Comparison of ENCODE assay signal across 16 cellular contexts in genomic region chr7:149454006-149454405, GRCh38. TPM values are rescaled to one million over a fixed set of nuclear protein-coding genes. Genes with fewer than 3 reads are reported as not detected.
A peak's percentile ranks its signal among the peaks of the same experiment; 100 is the strongest.
DNase-seq lines count a peak whose midpoint lies in the region; ATAC-seq and TF ChIP-seq lines count a peak whose summit lies in the region.
"Had no signal": no experiment of that assay in that cellular context is flagged by ENCODE, and none has a peak within 500 bp of the region (broad histone marks: within the 10 kb centered on the region; RNA-seq: fewer than 3 reads in every experiment).

No MANE protein-coding gene starts in this region.

- H3K9me3 ChIP-seq in esophagus muscularis mucosa (no peaks in the 10 kb centered on the region), spleen (no peaks in the 10 kb centered on the region), vagina (no peaks in the 10 kb centered on the region)
- H3K9me3 ChIP-seq: Caco-2 had no signal

- H3K4me3 Mint-ChIP-seq in activated T-cell treated with anti-CD3 and anti-CD28 coated beads, Interleukin-2, amount 50 U/mL, for 24 hours, result no peak overlapping the region
- H3K4me3 Mint-ChIP-seq: CD4-positive, alpha-beta T cell; GM23338 had no signal

- no peak for ATAC-seq in GM18517 (IDR thresholded peaks at IDR 0.05; ENCODE audit: unreplicated experiment)
- ATAC-seq: GM23338 had no signal

- no peak for TF ChIP-seq EP300 in esophagus muscularis mucosa (IDR thresholded peaks at IDR 0.05)

- peaks cover 20% of the 10 kb centered on the region for H3K4me1 Mint-ChIP-seq in activated T-cell treated with anti-CD3 and anti-CD28 coated beads, Interleukin-2, amount 50 U/mL, for 24 hours (ENCODE audit: low read depth)

- H3K27me3 ChIP-seq in esophagus muscularis mucosa, result no peaks in the 10 kb centered on the region
- no peaks in the 10 kb centered on the region for H3K27me3 ChIP-seq in spleen (replicated peaks in 1 of 7)
- H3K27me3 ChIP-seq in vagina, result no peaks in the 10 kb centered on the region

- H3K4me3 ChIP-seq in esophagus muscularis mucosa, result no peak overlapping the region
- no peak overlapping the region for H3K4me3 ChIP-seq in spleen
- H3K4me3 ChIP-seq in vagina, result no peak overlapping the region
- H3K4me3 ChIP-seq: GM23338 had no signal

- peak overlapping the region; percentile 24 for H3K27ac Mint-ChIP-seq in activated T-cell treated with anti-CD3 and anti-CD28 coated beads, Interleukin-2, amount 50 U/mL, for 24 hours
- H3K27ac Mint-ChIP-seq: CD4-positive, alpha-beta T cell; GM23338 had no signal

- H3K4me1 ChIP-seq in esophagus muscularis mucosa, result peaks cover 11 to 21% (median 15%) of the 10 kb centered on the region in 4 donors
- peaks cover 6 to 29% (median 12%) of the 10 kb centered on the region in 6 donors for H3K4me1 ChIP-seq in spleen
- peaks cover 10% of the 10 kb centered on the region for H3K4me1 ChIP-seq in vagina
- H3K4me1 ChIP-seq: Caco-2 had no signal

- peaks cover 45 to 79% (median 68%) of the 10 kb centered on the region in 4 donors for H3K36me3 ChIP-seq in esophagus muscularis mucosa
- peaks cover 1 to 82% (median 58%) of the 10 kb centered on the region in 6 donors for H3K36me3 ChIP-seq in spleen
- peaks cover 5 to 58% of the 10 kb centered on the region in 2 donors for H3K36me3 ChIP-seq in vagina

- DNase-seq in activated T-cell treated with anti-CD3 and anti-CD28 coated beads, Interleukin-2, amount 50 U/mL, for 24 hours, result no peak
- no peak for DNase-seq in activated T-cell treated with anti-CD3 and anti-CD28 coated beads, Interleukin-2, amount 50 U/mL, for 1 hour
- DNase-seq in esophagus muscularis mucosa (ENCODE audit: extremely low spot score), result peak; percentile 53
- peak; percentile 53 for DNase-seq in spleen
- DNase-seq in vagina (ENCODE audit: extremely low spot score in 2 of 2), result peak; percentile 40 to 87
- DNase-seq in AG20443 (ENCODE audit: low spot score), result no peak
- DNase-seq: ACHN; AML-193; Caco-2; CD4-positive, alpha-beta T cell; DMS79; GDM1; HCEC 1CT had no signal

- no peak for TF ChIP-seq POLR2A in esophagus muscularis mucosa (IDR thresholded peaks at IDR 0.05; ENCODE audit: low read depth)
- TF ChIP-seq POLR2A in spleen (IDR thresholded peaks at IDR 0.05), result no peak
- no peak for TF ChIP-seq POLR2A in vagina (IDR thresholded peaks at IDR 0.05)

- WGBS in esophagus muscularis mucosa, result 86% methylated on average over 10 of the region's 10 CpGs
- WGBS in spleen, 5 donors, result 89 to 96% (median 94%) methylated on average over 9 to 10 of the region's 10 CpGs

- H3K27ac ChIP-seq in esophagus muscularis mucosa (replicated peaks in 1 of 4) (no peak overlapping the region), spleen (no peak overlapping the region), vagina (no peak overlapping the region)
- H3K27ac ChIP-seq: C4-2B had no signal

- H3K9me3 Mint-ChIP-seq in activated T-cell treated with anti-CD3 and anti-CD28 coated beads, Interleukin-2, amount 50 U/mL, for 24 hours, result no peaks in the 10 kb centered on the region
- H3K9me3 Mint-ChIP-seq: CD4-positive, alpha-beta T cell; GM23338 had no signal

- peaks cover 74% of the 10 kb centered on the region for H3K36me3 Mint-ChIP-seq in activated T-cell treated with anti-CD3 and anti-CD28 coated beads, Interleukin-2, amount 50 U/mL, for 24 hours (ENCODE audit: low read depth)

- no peaks in the 10 kb centered on the region for H3K27me3 Mint-ChIP-seq in activated T-cell treated with anti-CD3 and anti-CD28 coated beads, Interleukin-2, amount 50 U/mL, for 24 hours
- H3K27me3 Mint-ChIP-seq: CD4-positive, alpha-beta T cell had no signal

- TF ChIP-seq CTCF in esophagus muscularis mucosa (IDR thresholded peaks at IDR 0.05) (no peak), spleen (IDR thresholded peaks at IDR 0.05 in 8 of 11, conservative IDR thresholded peaks at IDR 0.05 in 3 of 11) (no peak), vagina (IDR thresholded peaks at IDR 0.05) (no peak)

- intact Hi-C loops in esophagus muscularis mucosa (cut with DNase I) (loop anchor here (10.0 kb wide), 1 partner anchor 209 kb away; no protein-coding TSS in a partner anchor), spleen (cut with DNase I; ENCODE audit: low total_unique reads) (no loop called here), vagina (cut with DNase I) (no loop called here)

RNA-seq across cellular contexts. Expression of gene ZNF777, which starts 6.9 kb away (rescaled TPM):
- 10 to 100 TPM in 3 of 4 donors, 1 to 10 TPM in 1; 6.6 to 17.4 (median 13.7) TPM for total RNA-seq in esophagus muscularis mucosa
- 10 to 100 TPM in 5 of 7 donors, 1 to 10 TPM in 2; 9.3 to 12.6 (median 10.5) TPM for total RNA-seq in spleen
- polyA plus RNA-seq in spleen, result 1 to 10 TPM; 3.4 to 7.7 (median 4.3) TPM
- 13.5 TPM for total RNA-seq in vagina

RNA-seq across cellular contexts. Expression of gene ZNF746, which starts 43.6 kb away (rescaled TPM):
- total RNA-seq in esophagus muscularis mucosa (10 to 100 TPM; 20.9 to 28.7 (median 27.9) TPM), spleen (10 to 100 TPM; 27.4 to 46.5 (median 34.8) TPM), vagina (29.0 TPM)
- polyA plus RNA-seq in spleen, result 10 to 100 TPM in 1 of 3 donors, 1 to 10 TPM in 2; 6.1 to 12.5 (median 8.2) TPM

Comparison
In these comparisons a context has a peak if more than half of its experiments do, and no peak if none do; other contexts are left out.
1. DNase-seq: peak in esophagus muscularis mucosa (single experiment), spleen (single experiment) and vagina (2 of 2); none in activated T-cell treated with anti-CD3 and anti-CD28 coated beads, Interleukin-2, amount 50 U/mL, for 24 hours (single experiment), activated T-cell treated with anti-CD3 and anti-CD28 coated beads, Interleukin-2, amount 50 U/mL, for 1 hour (single experiment) and AG20443 (single experiment).